ENCODE assay signal across 8 cellular contexts in the genomic region with DNA sequence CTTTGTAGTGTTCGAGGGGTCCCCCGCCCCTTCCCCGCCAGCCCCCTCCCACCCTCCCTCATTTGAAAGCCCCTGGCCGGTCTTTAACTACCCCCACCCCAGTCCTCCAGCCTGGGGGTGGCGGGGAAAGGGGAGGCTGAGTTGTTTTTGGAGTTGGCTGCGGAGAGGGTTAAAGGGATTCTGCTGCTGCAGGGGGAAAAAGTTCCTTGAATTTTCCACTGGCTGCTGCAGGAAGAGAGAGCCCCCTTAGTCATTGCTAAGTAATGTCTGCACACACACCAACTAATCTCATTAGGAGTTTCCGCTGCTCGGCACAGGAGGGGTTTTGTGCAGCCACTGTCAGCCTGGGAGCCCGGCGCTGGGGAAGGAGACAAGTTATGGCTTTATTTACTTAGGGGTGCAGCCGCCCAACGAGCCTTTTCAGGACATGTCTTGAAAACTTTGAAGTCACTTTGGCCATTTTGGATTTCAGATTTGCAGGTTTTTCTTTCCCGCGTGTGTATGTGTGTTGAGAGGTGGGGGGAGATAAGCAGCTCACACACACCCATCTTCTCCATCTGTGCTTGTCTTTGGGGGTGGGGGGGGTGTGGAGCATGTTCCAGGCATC. TPM values are rescaled to one million over a fixed set of nuclear protein-coding genes. Genes with fewer than 3 reads are reported as not detected.
DNase-seq lines count a peak whose midpoint lies in the region; ATAC-seq and TF ChIP-seq lines count a peak whose summit lies in the region.

No MANE protein-coding gene starts in this region.

- peak overlapping the region; percentile 69 to 83 for H4K8ac ChIP-seq in IMR-90 (ENCODE audit: low read depth in 2 of 2, low read length in 2 of 2)

- H3K4me3 ChIP-seq in IMR-90 (ENCODE audit: insufficient read depth, low read depth, low read length) (peak overlapping the region; percentile 97), epithelial cell of proximal tubule (ENCODE audit: low read depth, low read length) (peak overlapping the region; percentile 83)

- H3K4me1 ChIP-seq in IMR-90 (ENCODE audit: control insufficient read depth, insufficient read depth, low read length), result peaks cover 5% of the 10 kb centered on the region

- TF ChIP-seq POLR2A in IMR-90 (IDR thresholded peaks at IDR 0.05; ENCODE audit: low read depth, low read length), result peak; percentile 85

- H3K4me2 ChIP-seq in IMR-90 (ENCODE audit: low read depth, low read length), result peak overlapping the region; percentile 95

- H2BK15ac ChIP-seq in IMR-90 (ENCODE audit: low read depth, low read length), result peak overlapping the region; percentile 10; the same call in 2 of the 3 replicates

- no peaks in the 10 kb centered on the region for H3K27me3 ChIP-seq in IMR-90 (ENCODE audit: control insufficient read depth, insufficient read depth, low read length)

- peak overlapping the region; percentile 93 for H2BK5ac ChIP-seq in IMR-90 (ENCODE audit: low read depth, low read length, poor library complexity, severe bottlenecking)

- peak overlapping the region; percentile 86 for H2AK9ac ChIP-seq in IMR-90 (replicated peaks; ENCODE audit: low read depth, low read length, poor library complexity)

- H3K79me1 ChIP-seq in IMR-90 (ENCODE audit: low read depth in 1 of 2, low read length in 2 of 2), result peaks cover 0 to 24% of the 10 kb centered on the region in 2 experiments; a peak in 2 of 4 replicates

- ATAC-seq in IMR-90 (ENCODE audit: low read depth), result peak; percentile 27
- peak; percentile 32 for ATAC-seq in activated CD8-positive, alpha-beta T cell treated with anti-CD3 and anti-CD28 coated beads for 36 hours
- ATAC-seq in HG03175 (IDR thresholded peaks at IDR 0.05; ENCODE audit: unreplicated experiment), result no peak

- dilution Hi-C loops in IMR-90 (cut with HindIII; ENCODE audit: low sequenced_read_pairs, unreplicated experiment), result no loop called here

- H3K36me3 ChIP-seq in IMR-90 (ENCODE audit: control insufficient read depth, insufficient read depth, low read length), result no peaks in the 10 kb centered on the region

- H3K23ac ChIP-seq in IMR-90 (ENCODE audit: low read depth, low read length), result peak overlapping the region; percentile 90

- WGBS in IMR-90 (ENCODE audit: extremely low coverage in 2 of 2, insufficient read length in 1 of 2), 2 experiments, result no CpG with 5 or more reads among the region's 14 CpGs

- H3K9me3 ChIP-seq in IMR-90 (ENCODE audit: control insufficient read depth, insufficient read depth, low read length), result no peaks in the 10 kb centered on the region

- peaks cover 9% of the 10 kb centered on the region for H3K9me1 ChIP-seq in IMR-90 (ENCODE audit: insufficient read depth, low read length)

- peak overlapping the region; percentile 96 for H3K14ac ChIP-seq in IMR-90 (replicated peaks; ENCODE audit: low read depth, low read length)

- TF ChIP-seq RAD21 in IMR-90 (IDR thresholded peaks at IDR 0.05; ENCODE audit: low read length), result no peak

- no peaks in the 10 kb centered on the region for H3K27me3 Mint-ChIP-seq in activated CD8-positive, alpha-beta T cell treated with anti-CD3 and anti-CD28 coated beads for 36 hours
- peaks cover 8% of the 10 kb centered on the region for H3K27me3 Mint-ChIP-seq in nephron (ENCODE audit: low read depth)

- H3K4me3 Mint-ChIP-seq in activated CD8-positive, alpha-beta T cell treated with anti-CD3 and anti-CD28 coated beads for 36 hours, result peak overlapping the region; percentile 82
- H3K4me3 Mint-ChIP-seq in nephron, result peak overlapping the region; percentile 93 to 96 (median 93)

- peak overlapping the region; percentile 48 for H2BK20ac ChIP-seq in IMR-90 (ENCODE audit: low read depth, low read length)

- in situ Hi-C loops in IMR-90 (cut with MboI; ENCODE audit: low sequenced_read_pairs), result no loop called here

- POLR2A ChIA-PET in IMR-90 (lab: Charles Lee; ENCODE audit: unreplicated experiment), result no interaction called here
- POLR2A ChIA-PET in activated CD8-positive, alpha-beta T cell treated with anti-CD3 and anti-CD28 coated beads for 36 hours (lab: Charles Lee), result interaction anchor here (0.7 to 1.8 kb wide), 11 partner anchors 9 to 132 kb away, joined by 3 to 13 read pairs (median 4); no protein-coding TSS in a partner anchor

- H2AFZ ChIP-seq in IMR-90 (replicated peaks; ENCODE audit: low read length, poor library complexity), result peak overlapping the region; percentile 61

- peaks cover 4% of the 10 kb centered on the region for H3K36me3 Mint-ChIP-seq in activated CD8-positive, alpha-beta T cell treated with anti-CD3 and anti-CD28 coated beads for 36 hours (ENCODE audit: low read depth)
- no peaks in the 10 kb centered on the region for H3K36me3 Mint-ChIP-seq in nephron (ENCODE audit: low read depth)

- TF ChIP-seq CTCF in IMR-90 (conservative IDR thresholded peaks at IDR 0.05; ENCODE audit: low read depth, low read length) (no peak), epithelial cell of proximal tubule (conservative IDR thresholded peaks at IDR 0.05; ENCODE audit: low read depth, low read length) (no peak), nephron (IDR thresholded peaks at IDR 0.05; ENCODE audit: unreplicated experiment in 3 of 3) (no peak)
- TF ChIP-seq CTCF in activated CD8-positive, alpha-beta T cell treated with anti-CD3 and anti-CD28 coated beads for 36 hours (IDR thresholded peaks at IDR 0.05), result no peak

- intact Hi-C loops in IMR-90 (cut with micrococcal nuclease), result loop anchor here (5.0 kb wide), 1 partner anchor 159 kb away; the partner anchor contains the start of gene LTA4H
- intact Hi-C loops in activated CD8-positive, alpha-beta T cell treated with anti-CD3 and anti-CD28 coated beads for 36 hours (cut with micrococcal nuclease), result loop anchor here (1.0 to 5.0 kb wide), 3 partner anchors 19 to 149 kb away; no protein-coding TSS in a partner anchor

- H4K91ac ChIP-seq in IMR-90 (ENCODE audit: insufficient read depth, low read depth, low read length), result peak overlapping the region; percentile 74

- peak overlapping the region; percentile 71 for H4K5ac ChIP-seq in IMR-90 (ENCODE audit: low read depth, low read length)

- H3K9me3 Mint-ChIP-seq in activated CD8-positive, alpha-beta T cell treated with anti-CD3 and anti-CD28 coated beads for 36 hours, result no peaks in the 10 kb centered on the region
- no peaks in the 10 kb centered on the region for H3K9me3 Mint-ChIP-seq in nephron

- BruUV-seq in IMR-90 (replicated peaks; lab: Mats Ljungman, UMichigan), result TSS peak; percentile 75

- H3K4ac ChIP-seq in IMR-90 (ENCODE audit: low read depth, low read length), result peak overlapping the region; percentile 94

- H3K18ac ChIP-seq in IMR-90 (ENCODE audit: low read depth, low read length), result peak overlapping the region; percentile 49

- H4K20me1 ChIP-seq in IMR-90 (ENCODE audit: insufficient read depth, low read length), result peaks cover 14% of the 10 kb centered on the region; the same call in 1 of the 2 replicates

- H3K9ac ChIP-seq in IMR-90 (ENCODE audit: low read depth, low read length), result peak overlapping the region; percentile 75

- peak; percentile 20 for DNase-seq in CD1c-positive myeloid dendritic cell (ENCODE audit: extremely low spot score)
- DNase-seq in IMR-90, result peak; percentile 74
- peak; percentile 72 for DNase-seq in activated CD8-positive, alpha-beta T cell treated with anti-CD3 and anti-CD28 coated beads for 36 hours
- no peak for DNase-seq in epithelial cell of proximal tubule (ENCODE audit: low read depth)
- DNase-seq in NCI-H1092 (lab: John Stamatoyannopoulos, UW), result no peak
- no peak for DNase-seq in NCI-H748 treated with DMSO at 0.1 percent for 48 hours (lab: John Stamatoyannopoulos, UW)

- peak overlapping the region; percentile 95 for H3K27ac Mint-ChIP-seq in activated CD8-positive, alpha-beta T cell treated with anti-CD3 and anti-CD28 coated beads for 36 hours
- peak overlapping the region; percentile 91 to 98 (median 97) for H3K27ac Mint-ChIP-seq in nephron

- H2AK5ac ChIP-seq in IMR-90 (ENCODE audit: low read depth, low read length), result 0 out of 2 replicates have a peak overlapping the region, but pooled peaks have one; percentile 40

- peak overlapping the region; percentile 90 for H3K56ac ChIP-seq in IMR-90 (ENCODE audit: extremely low read depth, insufficient read depth, low read length)

- H3K4me1 Mint-ChIP-seq in activated CD8-positive, alpha-beta T cell treated with anti-CD3 and anti-CD28 coated beads for 36 hours (ENCODE audit: low read depth), result peaks cover 56% of the 10 kb centered on the region
- H3K4me1 Mint-ChIP-seq in nephron, result peaks cover 17% of the 10 kb centered on the region

- H2BK120ac ChIP-seq in IMR-90 (ENCODE audit: low read depth, low read length), result peak overlapping the region; percentile 90

- H3K27ac ChIP-seq in IMR-90 (ENCODE audit: insufficient read depth, low read length), result peak overlapping the region; percentile 90

- CTCF ChIA-PET in IMR-90 (lab: Yijun Ruan, JAX), result interaction anchor here (1.4 kb wide), 1 partner anchor 19 kb away, joined by 4 read pairs; no protein-coding TSS in a partner anchor
- CTCF ChIA-PET in activated CD8-positive, alpha-beta T cell treated with anti-CD3 and anti-CD28 coated beads for 36 hours (lab: Charles Lee), result interaction anchor here (0.7 to 2.0 kb wide), 3 partner anchors 16 to 179 kb away, joined by 3 to 10 read pairs (median 4); no protein-coding TSS in a partner anchor

TF ChIP-seq in IMR-90, 13 proteins besides CTCF, POLR2A, EP300 and RAD21:
- no peak for TF ChIP-seq CEBPB (IDR thresholded peaks at IDR 0.05; ENCODE audit: low read depth, low read length)
- no peak for TF ChIP-seq NFE2L2 (IDR thresholded peaks at IDR 0.05; ENCODE audit: low read depth, low read length)

RNA-seq across cellular contexts. Expression of gene ELK3, which starts 1.8 kb away (rescaled TPM):
- total RNA-seq in IMR-90 (2012; rRNA removed) (14.5 and 20.0 TPM in 2 replicates), epithelial cell of proximal tubule (45.7 and 46.3 TPM in 2 replicates)
- 27.5 and 35.7 TPM in 2 replicates for polyA plus RNA-seq in IMR-90 (2012; rRNA removed)
- 10.7 and 23.4 TPM in 2 replicates for polyA plus RNA-seq in IMR-90 (2012; cell fraction: cytosol; rRNA removed)
- 9.2 and 14.8 TPM in 2 replicates for polyA plus RNA-seq in IMR-90 (2012; cell fraction: nucleus; rRNA removed; ENCODE audit: low replicate concordance)
- 1 to 10 TPM; 7.7 TPM for total RNA-seq in activated CD8-positive, alpha-beta T cell treated with anti-CD3 and anti-CD28 coated beads for 36 hours

Comparison
In these comparisons a context has a peak if more than half of its experiments do, and no peak if none do; other contexts are left out.
1. DNase-seq: peak in CD1c-positive myeloid dendritic cell (single experiment), IMR-90 (single experiment) and activated CD8-positive, alpha-beta T cell treated with anti-CD3 and anti-CD28 coated beads for 36 hours (single experiment); none in epithelial cell of proximal tubule (single experiment), NCI-H1092 (single experiment) and NCI-H748 treated with DMSO at 0.1 percent for 48 hours (single experiment).